In genomic region chr18:55250729-55251128, GRCh38 we compare ENCODE assay signal across 10 cellular contexts.
A peak's percentile ranks its signal among the peaks of the same experiment; 100 is the strongest.
DNase-seq lines count a peak whose midpoint lies in the region; ATAC-seq and TF ChIP-seq lines count a peak whose summit lies in the region.
"Had no signal": no experiment of that assay in that cellular context is flagged by ENCODE, and none has a peak within 500 bp of the region (broad histone marks: within the 10 kb centered on the region; RNA-seq: fewer than 3 reads in every experiment).

No MANE protein-coding gene starts in this region.

- no peaks in the 10 kb centered on the region for H3K79me1 ChIP-seq in mesenchymal stem cell (replicated peaks; ENCODE audit: low read length, poor library complexity, severe bottlenecking)

- DNase-seq in HFFc6 (peak; percentile 88), RPMI7951 (ENCODE audit: low read depth) (peak; percentile 70), mesenchymal stem cell (no peak), immature natural killer cell (no peak), NCI-H2196 treated with DMSO at 0.1 percent for 48 hours (lab: John Stamatoyannopoulos, UW; ENCODE audit: unreplicated experiment) (no peak)
- DNase-seq in CD4-positive, alpha-beta T cell, result no peak
- DNase-seq: activated CD4-positive, alpha-beta T cell treated with anti-CD3 and anti-CD28 coated beads for 4 hours had no signal

- H3K4me3 ChIP-seq in mesenchymal stem cell (ENCODE audit: insufficient read depth in 1 of 2, low read depth in 1 of 2, low read length in 2 of 2), result peak overlapping the region in 1 of 2 experiments; percentile 57

- H3K27me3 ChIP-seq in mesenchymal stem cell (ENCODE audit: control insufficient read depth in 1 of 2, insufficient read depth in 1 of 2, low read length in 2 of 2), result no peaks in the 10 kb centered on the region
- no peaks in the 10 kb centered on the region for H3K27me3 ChIP-seq in CD4-positive, alpha-beta T cell (ENCODE audit: control insufficient read depth, insufficient read depth, low read length)

- no peak overlapping the region for H4K91ac ChIP-seq in mesenchymal stem cell (ENCODE audit: low read length)

- H3K36me3 Mint-ChIP-seq in HFFc6 (ENCODE audit: low read depth), result peaks cover 32% of the 10 kb centered on the region
- H3K36me3 Mint-ChIP-seq in immature natural killer cell, result peaks cover 0 to 13% (median 5%) of the 10 kb centered on the region in 3 donors
- H3K36me3 Mint-ChIP-seq in CD4-positive, alpha-beta T cell (ENCODE audit: low read depth), result no peaks in the 10 kb centered on the region

- intact Hi-C loops in CD4-positive, alpha-beta T cell (cut with DNase I, micrococcal nuclease), result no loop called here

- H3K9ac ChIP-seq in mesenchymal stem cell (ENCODE audit: low read length), result peak overlapping the region; percentile 80

- H3K18ac ChIP-seq in mesenchymal stem cell (ENCODE audit: low read depth in 1 of 2, low read length in 2 of 2), result no peak overlapping the region

- no peak overlapping the region for H2AFZ ChIP-seq in mesenchymal stem cell (ENCODE audit: low read depth, low read length)

- no peak overlapping the region for H2BK15ac ChIP-seq in mesenchymal stem cell (ENCODE audit: low read depth, poor library complexity, severe bottlenecking)

- no peak overlapping the region for H2BK12ac ChIP-seq in mesenchymal stem cell (ENCODE audit: low read length in 2 of 2)

- peaks cover 0 to 61% of the 10 kb centered on the region in 2 experiments for H3K36me3 ChIP-seq in mesenchymal stem cell (ENCODE audit: control insufficient read depth in 1 of 2, insufficient read depth in 2 of 2, low read depth in 1 of 2, low read length in 2 of 2)

- no peak overlapping the region for H3K4ac ChIP-seq in mesenchymal stem cell (ENCODE audit: low read depth in 1 of 2, low read length in 2 of 2)

- H2BK5ac ChIP-seq in mesenchymal stem cell (ENCODE audit: low read depth, low read length, poor library complexity, severe bottlenecking), result no peak overlapping the region

- no peak overlapping the region for H3K27ac ChIP-seq in mesenchymal stem cell (ENCODE audit: low read length, poor library complexity, severe bottlenecking)
- no peak overlapping the region for H3K27ac ChIP-seq in CD4-positive, alpha-beta T cell (ENCODE audit: low read depth, low read length)

- no peaks in the 10 kb centered on the region for H3K27me3 Mint-ChIP-seq in HFFc6 (ENCODE audit: insufficient read depth)
- H3K27me3 Mint-ChIP-seq in immature natural killer cell (ENCODE audit: low read depth in 3 of 3), result peaks cover 0 to 2% (median 0%) of the 10 kb centered on the region in 3 donors
- H3K27me3 Mint-ChIP-seq in CD4-positive, alpha-beta T cell, result no peaks in the 10 kb centered on the region

- ATAC-seq in GM18511 (IDR thresholded peaks at IDR 0.05; ENCODE audit: unreplicated experiment) (peak; percentile 34), esophagus mucosa (no peak)
- ATAC-seq in CD4-positive, alpha-beta T cell (ENCODE audit: poor library complexity), result no peak

- H4K8ac ChIP-seq in mesenchymal stem cell (ENCODE audit: low read length), result no peak overlapping the region

- CTCF ChIA-PET in CD4-positive, alpha-beta T cell (lab: Charles Lee), result interaction anchor here (1.0 kb wide), 1 partner anchor 17 kb away, joined by 4 read pairs; no protein-coding TSS in a partner anchor

- H3K4me1 ChIP-seq in mesenchymal stem cell (ENCODE audit: control insufficient read depth, insufficient read depth, low read depth, low read length), result no peaks in the 10 kb centered on the region

- POLR2A ChIA-PET in CD4-positive, alpha-beta T cell (lab: Charles Lee), result no interaction called here

- no peak overlapping the region for H3K4me2 ChIP-seq in mesenchymal stem cell (ENCODE audit: low read length, poor library complexity, severe bottlenecking)

- no peak overlapping the region for H2BK120ac ChIP-seq in mesenchymal stem cell (ENCODE audit: low read depth, low read length)

- 77% methylated on average over 4 of the region's 4 CpGs for WGBS in mesenchymal stem cell

- TF ChIP-seq CTCF in HFFc6 (IDR thresholded peaks at IDR 0.05), result no peak
- TF ChIP-seq CTCF in CD4-positive, alpha-beta T cell (IDR thresholded peaks at IDR 0.05), result no peak

- no peak overlapping the region for H3K14ac ChIP-seq in mesenchymal stem cell (ENCODE audit: low read length in 2 of 2)

- H3K4me3 Mint-ChIP-seq in HFFc6 (peak overlapping the region; percentile 74), immature natural killer cell (no peak overlapping the region)
- no peak overlapping the region for H3K4me3 Mint-ChIP-seq in CD4-positive, alpha-beta T cell
- H3K4me3 Mint-ChIP-seq: neural crest cell had no signal

- H3K27ac Mint-ChIP-seq in HFFc6 (peak overlapping the region; percentile 80), immature natural killer cell (no peak overlapping the region)
- no peak overlapping the region for H3K27ac Mint-ChIP-seq in CD4-positive, alpha-beta T cell

- H3K4me1 Mint-ChIP-seq in HFFc6 (ENCODE audit: low read depth) (peaks cover 88% of the 10 kb centered on the region), immature natural killer cell (no peaks in the 10 kb centered on the region)
- H3K4me1 Mint-ChIP-seq in CD4-positive, alpha-beta T cell (ENCODE audit: low read depth), result no peaks in the 10 kb centered on the region

- H2AK5ac ChIP-seq in mesenchymal stem cell (ENCODE audit: low read length, severe bottlenecking), result no peak overlapping the region

- no peak overlapping the region for H3K23ac ChIP-seq in mesenchymal stem cell (ENCODE audit: low read length in 2 of 2)

- H3K9me3 Mint-ChIP-seq in HFFc6 (peaks cover 4% of the 10 kb centered on the region; the same call in 1 of the 2 replicates), immature natural killer cell (no peaks in the 10 kb centered on the region)
- no peaks in the 10 kb centered on the region for H3K9me3 Mint-ChIP-seq in CD4-positive, alpha-beta T cell

- H3K9me3 ChIP-seq in mesenchymal stem cell (ENCODE audit: control insufficient read depth, low read length), result peaks cover 7% of the 10 kb centered on the region
- no peaks in the 10 kb centered on the region for H3K9me3 ChIP-seq in CD4-positive, alpha-beta T cell (ENCODE audit: control insufficient read depth, low read length)

Comparison
In these comparisons a context has a peak if more than half of its experiments do, and no peak if none do; other contexts are left out.
1. DNase-seq: peak in HFFc6 (single experiment) and RPMI7951 (single experiment); none in mesenchymal stem cell (single experiment), immature natural killer cell (0 of 3), CD4-positive, alpha-beta T cell (0 of 10) and NCI-H2196 treated with DMSO at 0.1 percent for 48 hours (single experiment).